Comparison of ENCODE assay signal across 1 cellular context in the genomic region with DNA sequence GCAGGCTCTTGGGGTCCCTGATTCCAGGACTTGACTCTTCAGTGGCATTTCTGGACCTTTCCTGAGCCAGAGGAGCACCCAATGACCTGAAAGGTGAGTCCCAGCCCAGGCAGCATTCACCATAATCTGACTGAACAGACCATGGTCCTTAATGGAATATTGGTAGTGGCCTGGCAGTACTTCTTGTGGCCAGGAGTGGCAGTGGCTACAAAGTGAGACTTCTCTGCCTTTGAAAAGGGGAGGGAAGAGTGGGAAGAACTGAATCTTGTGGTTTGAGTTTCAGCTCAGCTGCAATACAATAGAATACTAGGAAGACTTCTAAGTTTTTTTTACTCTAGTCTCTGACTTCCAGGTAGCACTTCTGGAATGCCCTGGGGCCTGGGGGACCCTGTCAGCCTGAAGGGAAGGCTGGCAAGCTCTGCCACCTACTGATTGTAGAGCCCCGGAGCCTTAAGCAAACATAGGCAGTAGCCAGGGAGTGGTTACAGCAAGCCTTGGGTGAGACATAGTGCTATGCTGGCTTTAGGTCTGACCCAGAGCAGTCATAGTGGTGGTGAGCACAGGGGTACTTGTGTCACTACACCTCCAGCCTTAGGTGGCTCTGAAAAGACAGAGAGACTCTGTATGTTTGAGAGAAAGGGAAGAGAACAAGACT.
TF ChIP-seq lines count a peak whose summit lies in the region.

No MANE protein-coding gene starts in this region.

TF ChIP-seq in HepG2, 621 proteins besides CTCF, POLR2A, EP300 and RAD21:
- TF ChIP-seq ZNF407 (CRISPR knock-in tag; IDR thresholded peaks at IDR 0.05; ENCODE audit: not compliant biosample characterization): no peak
- no peak for TF ChIP-seq HOXD1 (CRISPR knock-in tag; IDR thresholded peaks at IDR 0.05)
- TF ChIP-seq FOXA1 (IDR thresholded peaks at IDR 0.05): no peak
- TF ChIP-seq FOXA1 (CRISPR knock-in tag; IDR thresholded peaks at IDR 0.05): 0 out of 2 replicates have a peak, but pooled peaks have one; percentile 16
- no peak for TF ChIP-seq ZNF318 (CRISPR knock-in tag; IDR thresholded peaks at IDR 0.05)
- TF ChIP-seq PHF21A (CRISPR knock-in tag; IDR thresholded peaks at IDR 0.05): no peak
